10 cellular contexts compared by ENCODE assay signal in the genomic region with DNA sequence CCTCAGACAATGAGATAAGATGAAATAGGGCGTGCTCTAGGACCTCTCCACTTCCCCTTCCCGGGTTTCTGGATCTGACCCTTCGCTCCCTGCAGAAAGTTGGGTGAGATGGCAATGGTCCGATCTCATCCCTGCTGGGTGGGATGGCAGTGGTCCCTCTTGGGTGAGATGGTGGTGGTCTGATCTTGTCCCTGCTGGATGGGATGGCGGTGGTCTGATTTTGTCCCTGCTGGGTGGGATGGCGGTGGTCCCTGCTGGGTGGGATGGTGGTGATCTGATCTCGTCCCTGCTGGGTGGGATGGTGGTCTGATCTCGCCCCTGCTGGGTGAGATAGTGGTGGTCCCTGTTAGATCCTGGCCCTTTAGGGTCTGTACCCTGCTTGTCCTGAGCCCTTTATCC. TPM values are rescaled to one million over a fixed set of nuclear protein-coding genes. Genes with fewer than 3 reads are reported as not detected.
A peak's percentile ranks its signal among the peaks of the same experiment; 100 is the strongest.
DNase-seq lines count a peak whose midpoint lies in the region; ATAC-seq and TF ChIP-seq lines count a peak whose summit lies in the region.
"Had no signal": no experiment of that assay in that cellular context is flagged by ENCODE, and none has a peak within 500 bp of the region (broad histone marks: within the 10 kb centered on the region; RNA-seq: fewer than 3 reads in every experiment).

No MANE protein-coding gene starts in this region.

- ATAC-seq in GM19351 (IDR thresholded peaks at IDR 0.05; ENCODE audit: unreplicated experiment) (peak; percentile 12), GM21381 (IDR thresholded peaks at IDR 0.05; ENCODE audit: unreplicated experiment) (no peak)
- ATAC-seq: CD8-positive, alpha-beta T cell had no signal

- peaks cover 28% of the 10 kb centered on the region for H4K20me1 ChIP-seq in PC-9 (ENCODE audit: insufficient read depth)

- H3K27me3 ChIP-seq in PC-9 (ENCODE audit: insufficient read depth, low read depth) (no peaks in the 10 kb centered on the region), rectal smooth muscle tissue (ENCODE audit: control insufficient read depth, insufficient read depth, low read length) (no peaks in the 10 kb centered on the region), tibial nerve (no peaks in the 10 kb centered on the region)

- 72 to 77% methylated on average over 6 to 8 of the region's 8 CpGs for WGBS in tibial nerve, 2 donors

- no peak for TF ChIP-seq CTCF in PC-9 (conservative IDR thresholded peaks at IDR 0.05)
- no peak for TF ChIP-seq CTCF in tibial nerve (IDR thresholded peaks at IDR 0.05)

- H3K9ac ChIP-seq in rectal smooth muscle tissue (ENCODE audit: low read length), result no peak overlapping the region

- no peaks in the 10 kb centered on the region for H3K9me2 ChIP-seq in PC-9 (ENCODE audit: insufficient read depth)

- CTCF ChIA-PET in PC-9 (lab: Charles Lee), result no interaction called here

- H3K27ac ChIP-seq in PC-9 (peak overlapping the region; percentile 82), rectal smooth muscle tissue (ENCODE audit: low read depth, low read length) (no peak overlapping the region), tibial nerve (peak overlapping the region in 1 of 4 donors; percentile 69)

- H3K36me3 ChIP-seq in PC-9 (ENCODE audit: low read depth) (0 out of 2 replicates have a peak, but pooled peaks cover 4% of the 10 kb centered on the region), rectal smooth muscle tissue (ENCODE audit: control insufficient read depth, insufficient read depth, low read length) (no peaks in the 10 kb centered on the region), tibial nerve (no peaks in the 10 kb centered on the region)

- peak overlapping the region; percentile 56 for H3K4me2 ChIP-seq in PC-9

- DNase-seq in PC-9, result no peak
- peak; percentile 31 for DNase-seq in left kidney (ENCODE audit: low read depth, low spot score)
- DNase-seq in Ammon's horn (ENCODE audit: low spot score), result no peak
- no peak for DNase-seq in tibial nerve (ENCODE audit: low spot score in 2 of 2)
- no peak for DNase-seq in NCI-H524 (lab: John Stamatoyannopoulos, UW)
- DNase-seq: activated CD4-positive, alpha-beta T cell treated with anti-CD3 and anti-CD28 coated beads, Interleukin-2, amount 50 U/mL, for 48 hours; CD8-positive, alpha-beta T cell had no signal

- BruUV-seq in PC-9 (replicated peaks; lab: Mats Ljungman, UMichigan), result no TSS peak

- H3K4me3 ChIP-seq in PC-9 (no peak overlapping the region; the same call in 1 of the 2 replicates), rectal smooth muscle tissue (ENCODE audit: low read length) (peak overlapping the region; percentile 3), tibial nerve (no peak overlapping the region)

- H3F3A ChIP-seq in PC-9 (ENCODE audit: insufficient read depth, low read depth), result peaks cover 35% of the 10 kb centered on the region

- TF ChIP-seq POLR2A in tibial nerve (IDR thresholded peaks at IDR 0.05), result no peak

- POLR2A ChIA-PET in PC-9 (lab: Charles Lee; ENCODE audit: unreplicated experiment), result no interaction called here

- TF ChIP-seq EP300 in tibial nerve (IDR thresholded peaks at IDR 0.05), result no peak

- intact Hi-C loops in PC-9 (cut with micrococcal nuclease; ENCODE audit: unreplicated experiment), result no loop called here

- H3K79me2 ChIP-seq in PC-9 (ENCODE audit: low read depth), result peaks cover 95% of the 10 kb centered on the region

- H3K4me1 ChIP-seq in PC-9 (replicated peaks; ENCODE audit: insufficient read depth), result peaks cover 46% of the 10 kb centered on the region
- H3K4me1 ChIP-seq in rectal smooth muscle tissue (ENCODE audit: control insufficient read depth, insufficient read depth, low read length), result no peaks in the 10 kb centered on the region
- H3K4me1 ChIP-seq in tibial nerve, result peaks cover 0 to 30% (median 11%) of the 10 kb centered on the region in 4 donors

- no peaks in the 10 kb centered on the region for H3K9me3 ChIP-seq in PC-9 (ENCODE audit: insufficient read depth, low read depth)
- H3K9me3 ChIP-seq in tibial nerve, result peaks cover 0 to 5% (median 0%) of the 10 kb centered on the region in 4 donors

- no peak overlapping the region for H2AFZ ChIP-seq in PC-9

RNA-seq across cellular contexts. Expression of a gene that starts 21.3 kb away (rescaled TPM):
- total RNA-seq in PC-9 (2021), result 139 and 141 TPM in 2 replicates
- 10 to 100 TPM in 1 of 4 donors, 1 to 10 TPM in 3; 1.5 to 10.8 (median 2.6) TPM for total RNA-seq in tibial nerve

Comparison
In these comparisons a context has a peak if more than half of its experiments do, and no peak if none do; other contexts are left out.
1. RNA of a gene that starts 21.3 kb away (total RNA-seq): 139 to 141 TPM in PC-9; 1.5 to 10.8 TPM in tibial nerve; every median in the first group is over 10 times any median in the second.